Comparison of ENCODE assay signal across 18 cellular contexts in genomic region chr13:46137627-46138026, GRCh38. TPM values are rescaled to one million over a fixed set of nuclear protein-coding genes. Genes with fewer than 3 reads are reported as not detected.
DNase-seq lines count a peak whose midpoint lies in the region; ATAC-seq, FAIRE-seq and TF ChIP-seq lines count a peak whose summit lies in the region.
"Had no signal": no experiment of that assay in that cellular context is flagged by ENCODE, and none has a peak within 500 bp of the region (broad histone marks: within the 10 kb centered on the region; RNA-seq: fewer than 3 reads in every experiment).

No MANE protein-coding gene starts in this region.

- no peaks in the 10 kb centered on the region for H3K9me3 ChIP-seq in osteoblast (ENCODE audit: low read depth, low read length)
- H3K9me3 ChIP-seq: upper lobe of right lung had no signal

- H3K4me1 Mint-ChIP-seq in activated CD8-positive, alpha-beta memory T cell treated with anti-CD3 and anti-CD28 coated beads, Interleukin-2, amount 10 ng/mL, durations not matched to agents 7 days and 5 days: peaks cover 42% of the 10 kb centered on the region
- H3K4me1 Mint-ChIP-seq in activated T-helper 2 cell treated with anti-CD3 and anti-CD28 coated beads, Interferon-gamma antibody, Interleukin-2, Interleukin-4, amounts not matched to agents 10 μg/mL and 5 μg/mL and 100 μg/mL, durations not matched to agents 14 hours and 24 hours and 36 hours (ENCODE audit: low read depth): peaks cover 11% of the 10 kb centered on the region

- no peaks in the 10 kb centered on the region for H3K9me3 Mint-ChIP-seq in activated CD8-positive, alpha-beta memory T cell treated with anti-CD3 and anti-CD28 coated beads, Interleukin-2, amount 10 ng/mL, durations not matched to agents 7 days and 5 days (ENCODE audit: low read depth)
- H3K9me3 Mint-ChIP-seq in activated T-helper 2 cell treated with anti-CD3 and anti-CD28 coated beads, Interferon-gamma antibody, Interleukin-2, Interleukin-4, amounts not matched to agents 10 μg/mL and 5 μg/mL and 100 μg/mL, durations not matched to agents 14 hours and 24 hours and 36 hours: no peaks in the 10 kb centered on the region
- H3K9me3 Mint-ChIP-seq: dendritic cell treated with granulocyte-macrophage colony-stimulating factor and Interleukin-4, amounts not matched to agents 40 ng/mL and 50 ng/mL, for 4 days; stimulated activated naive CD8-positive, alpha-beta T cell treated with anti-CD3 and anti-CD28 coated beads, Interleukin-15, amount 100 ng/mL, for 72 hours had no signal

- H3K36me3 ChIP-seq in osteoblast (ENCODE audit: insufficient read depth, low read length): no peaks in the 10 kb centered on the region

- ATAC-seq in activated CD8-positive, alpha-beta memory T cell treated with anti-CD3 and anti-CD28 coated beads, Interleukin-2, amount 10 ng/mL, durations not matched to agents 7 days and 5 days: no peak
- no peak for ATAC-seq in HG03025 (IDR thresholded peaks at IDR 0.05; ENCODE audit: low FRiP score, unreplicated experiment)
- no peak for ATAC-seq in GM18502 (IDR thresholded peaks at IDR 0.05; ENCODE audit: poor library complexity, unreplicated experiment)
- ATAC-seq: foreskin keratinocyte; right cardiac atrium; stimulated activated naive CD8-positive, alpha-beta T cell treated with anti-CD3 and anti-CD28 coated beads, Interleukin-15, amount 100 ng/mL, for 72 hours; upper lobe of right lung had no signal

- no peaks in the 10 kb centered on the region for H4K20me1 ChIP-seq in osteoblast (ENCODE audit: insufficient read depth, low read length)

- CTCF ChIA-PET in activated CD8-positive, alpha-beta memory T cell treated with anti-CD3 and anti-CD28 coated beads, Interleukin-2, amount 10 ng/mL, durations not matched to agents 7 days and 5 days (lab: Charles Lee): no interaction called here

- H3K27ac Mint-ChIP-seq in activated CD8-positive, alpha-beta memory T cell treated with anti-CD3 and anti-CD28 coated beads, Interleukin-2, amount 10 ng/mL, durations not matched to agents 7 days and 5 days: peak overlapping the region; percentile 38
- peak overlapping the region; percentile 20 for H3K27ac Mint-ChIP-seq in activated T-helper 2 cell treated with anti-CD3 and anti-CD28 coated beads, Interferon-gamma antibody, Interleukin-2, Interleukin-4, amounts not matched to agents 10 μg/mL and 5 μg/mL and 100 μg/mL, durations not matched to agents 14 hours and 24 hours and 36 hours
- H3K27ac Mint-ChIP-seq: dendritic cell treated with granulocyte-macrophage colony-stimulating factor and Interleukin-4, amounts not matched to agents 40 ng/mL and 50 ng/mL, for 4 days had no signal

- H3K4me3 Mint-ChIP-seq in activated CD8-positive, alpha-beta memory T cell treated with anti-CD3 and anti-CD28 coated beads, Interleukin-2, amount 10 ng/mL, durations not matched to agents 7 days and 5 days: no peak overlapping the region
- H3K4me3 Mint-ChIP-seq in activated T-helper 2 cell treated with anti-CD3 and anti-CD28 coated beads, Interferon-gamma antibody, Interleukin-2, Interleukin-4, amounts not matched to agents 10 μg/mL and 5 μg/mL and 100 μg/mL, durations not matched to agents 14 hours and 24 hours and 36 hours (ENCODE audit: low read depth): no peak overlapping the region
- H3K4me3 Mint-ChIP-seq: dendritic cell treated with granulocyte-macrophage colony-stimulating factor and Interleukin-4, amounts not matched to agents 40 ng/mL and 50 ng/mL, for 4 days; stimulated activated naive CD8-positive, alpha-beta T cell treated with anti-CD3 and anti-CD28 coated beads, Interleukin-15, amount 100 ng/mL, for 72 hours had no signal

- intact Hi-C loops in activated T-helper 2 cell treated with anti-CD3 and anti-CD28 coated beads, Interferon-gamma antibody, Interleukin-2, Interleukin-4, amounts not matched to agents 10 μg/mL and 5 μg/mL and 100 μg/mL, durations not matched to agents 14 hours and 24 hours and 36 hours (cut with micrococcal nuclease): no loop called here

- H3K27me3 ChIP-seq in osteoblast (ENCODE audit: insufficient read depth, low read length): peaks cover 41% of the 10 kb centered on the region
- H3K27me3 ChIP-seq: foreskin keratinocyte, upper lobe of right lung had no signal

- no peak overlapping the region for H3K4me3 ChIP-seq in osteoblast (ENCODE audit: insufficient read depth, low read length)
- H3K4me3 ChIP-seq: upper lobe of right lung had no signal

- TF ChIP-seq CTCF in osteoblast (IDR thresholded peaks at IDR 0.05; ENCODE audit: extremely low read depth, low read depth, low read length): no peak

- peak; percentile 42 for FAIRE-seq in GM18507 (lab: Jason Lieb, UNC)

- H3K4me2 ChIP-seq in osteoblast (ENCODE audit: insufficient read depth, low read length): no peak overlapping the region

- H2AFZ ChIP-seq in osteoblast (ENCODE audit: low read length): no peak overlapping the region

- no peak for DNase-seq in activated CD8-positive, alpha-beta memory T cell treated with anti-CD3 and anti-CD28 coated beads, Interleukin-2, amount 10 ng/mL, durations not matched to agents 7 days and 5 days
- no peak for DNase-seq in activated CD8-positive, alpha-beta memory T cell treated with anti-CD3 and anti-CD28 coated beads, Interleukin-2, amount 50 U/mL, for 4 hours
- DNase-seq in GM18507 (ENCODE audit: extremely low spot score, insufficient read length, low read depth) (no peak), osteoblast (ENCODE audit: insufficient read length, low spot score, missing footprints) (peak; percentile 23), DMS153 (lab: John Stamatoyannopoulos, UW) (no peak)
- DNase-seq in activated T-helper 2 cell treated with anti-CD3 and anti-CD28 coated beads, Interferon-gamma antibody, Interleukin-2, Interleukin-4, amounts not matched to agents 10 μg/mL and 5 μg/mL and 100 μg/mL, durations not matched to agents 14 hours and 24 hours and 36 hours (ENCODE audit: low spot score): no peak
- DNase-seq: foreskin keratinocyte; hypothalamus; KBM-7; NCI-H2029 treated with DMSO at 0.1 percent for 48 hours; NCI-H510A treated with DMSO at 0.1 percent for 48 hours; right cardiac atrium; stimulated activated naive CD8-positive, alpha-beta T cell treated with anti-CD3 and anti-CD28 coated beads, Interleukin-15, amount 100 ng/mL, for 72 hours; upper lobe of right lung had no signal

- no peak overlapping the region for H3K27ac ChIP-seq in osteoblast (ENCODE audit: low read depth, low read length)
- H3K27ac ChIP-seq: foreskin keratinocyte, upper lobe of right lung had no signal

- no peaks in the 10 kb centered on the region for H3K79me2 ChIP-seq in osteoblast (ENCODE audit: insufficient read depth, low read length)

- no peaks in the 10 kb centered on the region for H3K4me1 ChIP-seq in osteoblast (ENCODE audit: insufficient read depth, low read length)
- H3K4me1 ChIP-seq: upper lobe of right lung had no signal

- peaks cover 77% of the 10 kb centered on the region for H3K36me3 Mint-ChIP-seq in activated CD8-positive, alpha-beta memory T cell treated with anti-CD3 and anti-CD28 coated beads, Interleukin-2, amount 10 ng/mL, durations not matched to agents 7 days and 5 days
- H3K36me3 Mint-ChIP-seq in activated T-helper 2 cell treated with anti-CD3 and anti-CD28 coated beads, Interferon-gamma antibody, Interleukin-2, Interleukin-4, amounts not matched to agents 10 μg/mL and 5 μg/mL and 100 μg/mL, durations not matched to agents 14 hours and 24 hours and 36 hours (ENCODE audit: low read depth): peaks cover 86% of the 10 kb centered on the region

- no peaks in the 10 kb centered on the region for H3K27me3 Mint-ChIP-seq in activated CD8-positive, alpha-beta memory T cell treated with anti-CD3 and anti-CD28 coated beads, Interleukin-2, amount 10 ng/mL, durations not matched to agents 7 days and 5 days
- no peaks in the 10 kb centered on the region for H3K27me3 Mint-ChIP-seq in activated T-helper 2 cell treated with anti-CD3 and anti-CD28 coated beads, Interferon-gamma antibody, Interleukin-2, Interleukin-4, amounts not matched to agents 10 μg/mL and 5 μg/mL and 100 μg/mL, durations not matched to agents 14 hours and 24 hours and 36 hours (ENCODE audit: low read depth)
- H3K27me3 Mint-ChIP-seq: dendritic cell treated with granulocyte-macrophage colony-stimulating factor and Interleukin-4, amounts not matched to agents 40 ng/mL and 50 ng/mL, for 4 days; stimulated activated naive CD8-positive, alpha-beta T cell treated with anti-CD3 and anti-CD28 coated beads, Interleukin-15, amount 100 ng/mL, for 72 hours had no signal

RNA-seq across cellular contexts. Expression of gene CPB2, which starts 32.8 kb away (rescaled TPM):
- not detected for total RNA-seq in activated CD8-positive, alpha-beta memory T cell treated with anti-CD3 and anti-CD28 coated beads, Interleukin-2, amount 10 ng/mL, durations not matched to agents 7 days and 5 days
- not detected in 2 replicates for total RNA-seq in activated T-helper 2 cell treated with anti-CD3 and anti-CD28 coated beads, Interferon-gamma antibody, Interleukin-2, Interleukin-4, amounts not matched to agents 10 μg/mL and 5 μg/mL and 100 μg/mL, durations not matched to agents 14 hours and 24 hours and 36 hours
- not detected in 2 replicates for total RNA-seq in osteoblast
- total RNA-seq: foreskin keratinocyte; right cardiac atrium; T-helper 1 cell treated with Interleukin-12 subunit alpha and Interleukin-12 subunit beta and Interleukin-4 antibody, amounts not matched to agents 30 ng/mL and 1 ng/mL, for 36 hours had no signal

RNA-seq across cellular contexts. Expression of gene LCP1, which starts 44.4 kb away (rescaled TPM):
- total RNA-seq in activated CD8-positive, alpha-beta memory T cell treated with anti-CD3 and anti-CD28 coated beads, Interleukin-2, amount 10 ng/mL, durations not matched to agents 7 days and 5 days: 1,000 to 10,000 TPM in 1 of 2 experiments, 100 to 1,000 TPM in 1; 923 to 1,101 TPM
- total RNA-seq in activated T-helper 2 cell treated with anti-CD3 and anti-CD28 coated beads, Interferon-gamma antibody, Interleukin-2, Interleukin-4, amounts not matched to agents 10 μg/mL and 5 μg/mL and 100 μg/mL, durations not matched to agents 14 hours and 24 hours and 36 hours: 738 and 741 TPM in 2 replicates
- 0.59 and 1.4 TPM in 2 replicates for total RNA-seq in osteoblast

Comparison
In these comparisons a context has a peak if more than half of its experiments do, and no peak if none do; other contexts are left out.
1. RNA of gene LCP1, which starts 44.4 kb away (total RNA-seq): 923 to 1,101 TPM in activated CD8-positive, alpha-beta memory T cell treated with anti-CD3 and anti-CD28 coated beads, Interleukin-2, amount 10 ng/mL, durations not matched to agents 7 days and 5 days and 738 to 741 TPM in activated T-helper 2 cell treated with anti-CD3 and anti-CD28 coated beads, Interferon-gamma antibody, Interleukin-2, Interleukin-4, amounts not matched to agents 10 μg/mL and 5 μg/mL and 100 μg/mL, durations not matched to agents 14 hours and 24 hours and 36 hours; 0.59 to 1.4 TPM in osteoblast; every median in the first group is over 100 times any median in the second.